19 cellular contexts compared by ENCODE assay signal in the genomic region with DNA sequence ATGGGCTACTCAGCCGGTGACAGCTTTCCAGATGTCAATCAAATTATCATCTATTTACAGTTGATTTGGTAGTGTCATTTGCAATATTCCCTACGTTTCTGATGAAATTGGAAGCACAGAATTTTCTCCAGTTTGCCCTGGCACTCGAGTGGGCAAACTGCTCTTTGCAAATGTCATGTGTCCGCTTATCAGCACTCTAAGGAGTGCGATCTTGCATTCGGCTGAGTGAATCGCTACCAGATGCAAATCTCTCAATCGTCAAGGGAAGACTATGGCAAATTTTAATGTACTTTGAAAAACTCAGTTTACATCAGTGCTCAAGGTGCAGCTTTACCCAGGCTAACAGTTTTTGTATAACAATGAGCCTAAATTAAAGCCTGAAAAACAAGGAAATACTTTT.
DNase-seq lines count a peak whose midpoint lies in the region; ATAC-seq and TF ChIP-seq lines count a peak whose summit lies in the region.
"Had no signal": no experiment of that assay in that cellular context is flagged by ENCODE, and none has a peak within 500 bp of the region (broad histone marks: within the 10 kb centered on the region; RNA-seq: fewer than 3 reads in every experiment).

No MANE protein-coding gene starts in this region.

- no peak overlapping the region for H3K9ac ChIP-seq in neural cell (ENCODE audit: low read length)

- ATAC-seq in WTC11 (no peak), GM18868 (IDR thresholded peaks at IDR 0.05; ENCODE audit: unreplicated experiment) (no peak), gastrocnemius medialis (no peak)
- ATAC-seq: K562 had no signal

- peak overlapping the region; percentile 93 for H3K27ac Mint-ChIP-seq in WTC11
- H3K27ac Mint-ChIP-seq: CD4-positive, alpha-beta T cell; HFFc6 had no signal

- H3K4me1 ChIP-seq in gastrocnemius medialis = no peaks in the 10 kb centered on the region
- H3K4me1 ChIP-seq: Caco-2 had no signal

- no peak for TF ChIP-seq RAD21 in neural cell (conservative IDR thresholded peaks at IDR 0.05)

- TF ChIP-seq POLR2A in gastrocnemius medialis (IDR thresholded peaks at IDR 0.05) = no peak

- H3K27me3 ChIP-seq in neural cell (ENCODE audit: insufficient read depth, low read depth, low read length) (no peaks in the 10 kb centered on the region), gastrocnemius medialis (no peaks in the 10 kb centered on the region)

- no peaks in the 10 kb centered on the region for H3F3A ChIP-seq in neural cell (ENCODE audit: insufficient read depth, low read length, poor library complexity, severe bottlenecking)

- H3K27me3 Mint-ChIP-seq in WTC11 (ENCODE audit: low read depth) = no peaks in the 10 kb centered on the region
- H3K27me3 Mint-ChIP-seq: CD4-positive, alpha-beta T cell had no signal

- H3K9me2 ChIP-seq in neural cell (ENCODE audit: insufficient read depth, low read length) = no peaks in the 10 kb centered on the region

- intact Hi-C loops in gastrocnemius medialis (cut with DNase I; ENCODE audit: low total_unique reads) = no loop called here

- no peaks in the 10 kb centered on the region for H3K36me3 Mint-ChIP-seq in WTC11

- H3K36me3 ChIP-seq in neural cell (ENCODE audit: insufficient read depth, low read length) (no peaks in the 10 kb centered on the region), gastrocnemius medialis (no peaks in the 10 kb centered on the region)

- peak; percentile 52 for TF ChIP-seq EP300 in neural cell (conservative IDR thresholded peaks at IDR 0.05; ENCODE audit: poor library complexity, severe bottlenecking)

- DNase-seq in DMS114 treated with DMSO at 0.1 percent for 48 hours (lab: John Stamatoyannopoulos, UW; ENCODE audit: unreplicated experiment) = peak; percentile 51
- DNase-seq in HEK293T (ENCODE audit: extremely low spot score) = no peak
- no peak for DNase-seq in WTC11 (ENCODE audit: low spot score)
- no peak for DNase-seq in NCI-H774 (lab: John Stamatoyannopoulos, UW)
- no peak for DNase-seq in gastrocnemius medialis
- no peak for DNase-seq in effector CD8-positive, alpha-beta T cell (lab: John Stamatoyannopoulos, UW)
- DNase-seq: Caco-2; CD4-positive, alpha-beta T cell; DMS153; DMS79; GDM1; HCEC 1CT; HFFc6; IMR-90 had no signal

- no peaks in the 10 kb centered on the region for H3K9me3 ChIP-seq in neural cell (ENCODE audit: low read length)
- H3K9me3 ChIP-seq in gastrocnemius medialis = no peaks in the 10 kb centered on the region
- H3K9me3 ChIP-seq: Caco-2 had no signal

- H3K4me3 ChIP-seq in neural cell (ENCODE audit: low read length) = peak overlapping the region; percentile 4
- no peak overlapping the region for H3K4me3 ChIP-seq in gastrocnemius medialis
- H3K4me3 ChIP-seq: K562 had no signal

- H3K27ac ChIP-seq in neural cell (ENCODE audit: low read length) (no peak overlapping the region), gastrocnemius medialis (no peak overlapping the region)
- H3K27ac ChIP-seq: C4-2B, HL-60 had no signal

- no peak overlapping the region for H2AFZ ChIP-seq in neural cell (ENCODE audit: low read depth, low read length)

- H3K9me3 Mint-ChIP-seq in WTC11 = no peaks in the 10 kb centered on the region
- H3K9me3 Mint-ChIP-seq: HFFc6 had no signal

- TF ChIP-seq CTCF in WTC11 (IDR thresholded peaks at IDR 0.05) = no peak
- TF ChIP-seq CTCF in neural cell (IDR thresholded peaks at IDR 0.05; ENCODE audit: poor library complexity, severe bottlenecking) = no peak
- no peak for TF ChIP-seq CTCF in gastrocnemius medialis (IDR thresholded peaks at IDR 0.05 in 4 of 5, conservative IDR thresholded peaks at IDR 0.05 in 1 of 5)

- peaks cover 88% of the 10 kb centered on the region for H3K4me1 Mint-ChIP-seq in WTC11

- POLR2A ChIA-PET in HEK293T (lab: Yijun Ruan, JAX) (no interaction called here), WTC11 (lab: Charles Lee) (no interaction called here)

- CTCF ChIA-PET in HEK293T (lab: Yijun Ruan, JAX) (no interaction called here), WTC11 (lab: Charles Lee) (no interaction called here)

- no peaks in the 10 kb centered on the region for H4K20me1 ChIP-seq in neural cell (ENCODE audit: insufficient read depth)

- peak overlapping the region; percentile 32 for H3K4me3 Mint-ChIP-seq in WTC11
- H3K4me3 Mint-ChIP-seq: CD4-positive, alpha-beta T cell; HFFc6 had no signal

- H3K4me2 ChIP-seq in neural cell (ENCODE audit: low read length) = no peak overlapping the region

- in situ Hi-C loops in gastrocnemius medialis (cut with MboI; ENCODE audit: low sequenced_read_pairs in 4 of 4) = no loop called here

- no peaks in the 10 kb centered on the region for H3K79me2 ChIP-seq in neural cell (replicated peaks; ENCODE audit: insufficient read depth, low read length)

TF ChIP-seq in HEK293T, 16 proteins besides CTCF, POLR2A, EP300 and RAD21:
- TF ChIP-seq SP1 (IDR thresholded peaks at IDR 0.05) = no peak
- no peak for TF ChIP-seq ZNF384 (IDR thresholded peaks at IDR 0.05)
- TF ChIP-seq, protein P1, sequence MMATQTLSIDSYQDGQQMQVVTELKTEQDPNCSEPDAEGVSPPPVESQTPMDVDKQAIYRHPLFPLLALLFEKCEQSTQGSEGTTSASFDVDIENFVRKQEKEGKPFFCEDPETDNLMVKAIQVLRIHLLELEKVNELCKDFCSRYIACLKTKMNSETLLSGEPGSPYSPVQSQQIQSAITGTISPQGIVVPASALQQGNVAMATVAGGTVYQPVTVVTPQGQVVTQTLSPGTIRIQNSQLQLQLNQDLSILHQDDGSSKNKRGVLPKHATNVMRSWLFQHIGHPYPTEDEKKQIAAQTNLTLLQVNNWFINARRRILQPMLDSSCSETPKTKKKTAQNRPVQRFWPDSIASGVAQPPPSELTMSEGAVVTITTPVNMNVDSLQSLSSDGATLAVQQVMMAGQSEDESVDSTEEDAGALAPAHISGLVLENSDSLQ (IDR thresholded peaks at IDR 0.05) = 0 out of 2 replicates have a peak, but pooled peaks have one; percentile 7
- TF ChIP-seq L3MBTL2 (conservative IDR thresholded peaks at IDR 0.05) = no peak
TF ChIP-seq in HEK293T: peak in this region for 1.

TF ChIP-seq in WTC11, 78 proteins besides CTCF, POLR2A, EP300 and RAD21:
- no peak for TF ChIP-seq OVOL2 (CRISPR knock-in tag; IDR thresholded peaks at IDR 0.05; ENCODE audit: borderline replicate concordance)
- TF ChIP-seq, protein P2, sequence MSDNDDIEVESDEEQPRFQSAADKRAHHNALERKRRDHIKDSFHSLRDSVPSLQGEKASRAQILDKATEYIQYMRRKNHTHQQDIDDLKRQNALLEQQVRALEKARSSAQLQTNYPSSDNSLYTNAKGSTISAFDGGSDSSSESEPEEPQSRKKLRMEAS (CRISPR knock-in tag; IDR thresholded peaks at IDR 0.05) = 0 out of 2 replicates have a peak, but pooled peaks have one; percentile 14

TF ChIP-seq in neural cell, 6 proteins besides CTCF, POLR2A, EP300 and RAD21:
- TF ChIP-seq TAF1 (IDR thresholded peaks at IDR 0.05; ENCODE audit: low read depth) (no peak), MXI1 (conservative IDR thresholded peaks at IDR 0.05; ENCODE audit: poor library complexity, severe bottlenecking) (no peak), POLR2AphosphoS5 (IDR thresholded peaks at IDR 0.05) (no peak), EZH2 (IDR thresholded peaks at IDR 0.05; ENCODE audit: borderline replicate concordance, insufficient read depth, low read length, poor library complexity, severe bottlenecking) (no peak), SMC3 (conservative IDR thresholded peaks at IDR 0.05; ENCODE audit: poor library complexity) (no peak)
- TF ChIP-seq, protein P3, sequence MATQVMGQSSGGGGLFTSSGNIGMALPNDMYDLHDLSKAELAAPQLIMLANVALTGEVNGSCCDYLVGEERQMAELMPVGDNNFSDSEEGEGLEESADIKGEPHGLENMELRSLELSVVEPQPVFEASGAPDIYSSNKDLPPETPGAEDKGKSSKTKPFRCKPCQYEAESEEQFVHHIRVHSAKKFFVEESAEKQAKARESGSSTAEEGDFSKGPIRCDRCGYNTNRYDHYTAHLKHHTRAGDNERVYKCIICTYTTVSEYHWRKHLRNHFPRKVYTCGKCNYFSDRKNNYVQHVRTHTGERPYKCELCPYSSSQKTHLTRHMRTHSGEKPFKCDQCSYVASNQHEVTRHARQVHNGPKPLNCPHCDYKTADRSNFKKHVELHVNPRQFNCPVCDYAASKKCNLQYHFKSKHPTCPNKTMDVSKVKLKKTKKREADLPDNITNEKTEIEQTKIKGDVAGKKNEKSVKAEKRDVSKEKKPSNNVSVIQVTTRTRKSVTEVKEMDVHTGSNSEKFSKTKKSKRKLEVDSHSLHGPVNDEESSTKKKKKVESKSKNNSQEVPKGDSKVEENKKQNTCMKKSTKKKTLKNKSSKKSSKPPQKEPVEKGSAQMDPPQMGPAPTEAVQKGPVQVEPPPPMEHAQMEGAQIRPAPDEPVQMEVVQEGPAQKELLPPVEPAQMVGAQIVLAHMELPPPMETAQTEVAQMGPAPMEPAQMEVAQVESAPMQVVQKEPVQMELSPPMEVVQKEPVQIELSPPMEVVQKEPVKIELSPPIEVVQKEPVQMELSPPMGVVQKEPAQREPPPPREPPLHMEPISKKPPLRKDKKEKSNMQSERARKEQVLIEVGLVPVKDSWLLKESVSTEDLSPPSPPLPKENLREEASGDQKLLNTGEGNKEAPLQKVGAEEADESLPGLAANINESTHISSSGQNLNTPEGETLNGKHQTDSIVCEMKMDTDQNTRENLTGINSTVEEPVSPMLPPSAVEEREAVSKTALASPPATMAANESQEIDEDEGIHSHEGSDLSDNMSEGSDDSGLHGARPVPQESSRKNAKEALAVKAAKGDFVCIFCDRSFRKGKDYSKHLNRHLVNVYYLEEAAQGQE (IDR thresholded peaks at IDR 0.05; ENCODE audit: borderline replicate concordance) = no peak
